In the genomic region with DNA sequence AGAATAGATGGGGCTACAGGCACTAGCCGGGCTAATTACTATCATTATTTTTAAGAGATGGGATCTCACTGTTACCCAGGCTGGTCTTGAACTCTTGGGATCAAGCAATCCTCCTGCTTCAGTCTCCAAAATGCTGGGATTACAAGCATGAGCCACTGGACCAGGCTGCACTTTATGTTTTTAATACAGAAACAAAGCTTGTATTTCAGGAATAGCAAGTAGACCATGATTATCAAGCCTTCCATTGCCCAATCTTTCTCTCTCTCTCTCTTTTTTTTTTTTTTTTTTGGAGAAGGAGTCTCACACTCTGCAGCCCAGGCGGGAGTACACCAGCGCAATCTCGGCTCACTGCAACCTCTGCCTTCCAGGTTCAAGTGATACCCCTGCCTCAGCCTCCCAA, we compare ENCODE assay signal across 9 cellular contexts.
"Had no signal": no experiment of that assay in that cellular context is flagged by ENCODE, and none has a peak within 500 bp of the region (broad histone marks: within the 10 kb centered on the region; RNA-seq: fewer than 3 reads in every experiment).

No MANE protein-coding gene starts in this region.

- H3K27ac Mint-ChIP-seq: HFFc6 had no signal

- DNase-seq: GM23248, GOT3, H7, HFFc6 had no signal

- H3K36me3 ChIP-seq: HAP-1 had no signal

- H3K4me1 Mint-ChIP-seq: IgD-negative memory B cell had no signal

- H3K4me3 ChIP-seq: GM23248, HAP-1 had no signal

- H3K36me3 Mint-ChIP-seq: IgD-negative memory B cell had no signal

- H3K9ac ChIP-seq: GM23248 had no signal

- H3K4me3 Mint-ChIP-seq: HFFc6, IgD-negative memory B cell had no signal

- H3K9me3 ChIP-seq: HAP-1 had no signal

- H3K27ac ChIP-seq: GM23248, HL-60 had no signal

- ATAC-seq: HCT116, HepG2 had no signal

- H3K9me3 Mint-ChIP-seq: HFFc6, IgD-negative memory B cell had no signal
